2 cellular contexts compared by ENCODE assay signal in genomic region chr20:64011366-64011779, GRCh38.
TF ChIP-seq lines count a peak whose summit lies in the region.

No MANE protein-coding gene starts in this region.

TF ChIP-seq in HepG2, 621 proteins besides CTCF, POLR2A, EP300 and RAD21:
- no peak for TF ChIP-seq THAP7 (CRISPR knock-in tag; IDR thresholded peaks at IDR 0.05)
- TF ChIP-seq NFIB (CRISPR knock-in tag; IDR thresholded peaks at IDR 0.05; ENCODE audit: borderline replicate concordance), result no peak
- TF ChIP-seq GMEB2 (CRISPR knock-in tag; IDR thresholded peaks at IDR 0.05; ENCODE audit: low read depth), result no peak
- TF ChIP-seq SNAI1 (CRISPR knock-in tag; IDR thresholded peaks at IDR 0.05; ENCODE audit: borderline replicate concordance), result no peak
- peak; percentile 17; the same call in 1 of the 2 replicates for TF ChIP-seq ZNF768 (CRISPR knock-in tag; IDR thresholded peaks at IDR 0.05)
- TF ChIP-seq MYC (CRISPR knock-in tag; IDR thresholded peaks at IDR 0.05; ENCODE audit: borderline replicate concordance), result 0 out of 2 replicates have a peak, but pooled peaks have one; percentile 21
- no peak for TF ChIP-seq ZNF549 (CRISPR knock-in tag; IDR thresholded peaks at IDR 0.05)
- no peak for TF ChIP-seq FOXO1 (CRISPR knock-in tag; IDR thresholded peaks at IDR 0.05)
- no peak for TF ChIP-seq LCORL (IDR thresholded peaks at IDR 0.05)
- no peak for TF ChIP-seq LCORL (CRISPR knock-in tag; IDR thresholded peaks at IDR 0.05)
- TF ChIP-seq ZBTB7A (CRISPR knock-in tag; IDR thresholded peaks at IDR 0.05), result no peak
- TF ChIP-seq CHCHD3 (CRISPR knock-in tag; IDR thresholded peaks at IDR 0.05), result no peak
- TF ChIP-seq MTERF4 (CRISPR knock-in tag; IDR thresholded peaks at IDR 0.05), result no peak
- no peak for TF ChIP-seq KDM6A (CRISPR knock-in tag; IDR thresholded peaks at IDR 0.05; ENCODE audit: low read depth)
- TF ChIP-seq REST (IDR thresholded peaks at IDR 0.05; ENCODE audit: borderline replicate concordance in 1 of 2, low read depth in 1 of 2, low read length in 2 of 2), result no peak
- TF ChIP-seq ZNF441 (CRISPR knock-in tag; IDR thresholded peaks at IDR 0.05; ENCODE audit: borderline replicate concordance), result no peak
- no peak for TF ChIP-seq HBP1 (CRISPR knock-in tag; IDR thresholded peaks at IDR 0.05; ENCODE audit: low read depth)
- peak; percentile 41 for TF ChIP-seq AGO2 (optimal IDR thresholded peaks at IDR 0.05; ENCODE audit: low read depth, low read length)
- no peak for TF ChIP-seq ZNF772 (CRISPR knock-in tag; IDR thresholded peaks at IDR 0.05)
- no peak for TF ChIP-seq POLR2G (IDR thresholded peaks at IDR 0.05; ENCODE audit: low read depth, low read length)
- TF ChIP-seq FOXM1 (CRISPR knock-in tag; IDR thresholded peaks at IDR 0.05), result no peak
- TF ChIP-seq SUZ12 (IDR thresholded peaks at IDR 0.05; ENCODE audit: low read depth, low read length), result no peak
- TF ChIP-seq MED8 (CRISPR knock-in tag; IDR thresholded peaks at IDR 0.05; ENCODE audit: insufficient replicate concordance), result no peak
- peak; percentile 31; the same call in 1 of the 2 replicates for TF ChIP-seq EED (CRISPR knock-in tag; IDR thresholded peaks at IDR 0.05)
- no peak for TF ChIP-seq TCF7 (IDR thresholded peaks at IDR 0.05; ENCODE audit: low read depth)
- no peak for TF ChIP-seq FOSL2 (CRISPR knock-in tag; IDR thresholded peaks at IDR 0.05)

TF ChIP-seq in WTC11, 78 proteins besides CTCF, POLR2A, EP300 and RAD21:
- no peak for TF ChIP-seq E2F4 (CRISPR knock-in tag; IDR thresholded peaks at IDR 0.05; ENCODE audit: borderline replicate concordance, low read depth)
- no peak for TF ChIP-seq GABPB1 (CRISPR knock-in tag; IDR thresholded peaks at IDR 0.05)
- no peak for TF ChIP-seq TP53 (CRISPR knock-in tag; IDR thresholded peaks at IDR 0.05)
- TF ChIP-seq ZNF263 (CRISPR knock-in tag; IDR thresholded peaks at IDR 0.05; ENCODE audit: low read depth), result no peak
- no peak for TF ChIP-seq FOXP1 (CRISPR knock-in tag; IDR thresholded peaks at IDR 0.05; ENCODE audit: borderline replicate concordance)
- TF ChIP-seq JAZF1 (CRISPR knock-in tag; IDR thresholded peaks at IDR 0.05), result no peak
- no peak for TF ChIP-seq E2F5 (CRISPR knock-in tag; IDR thresholded peaks at IDR 0.05)
- TF ChIP-seq TEAD4 (CRISPR knock-in tag; IDR thresholded peaks at IDR 0.05), result no peak
- no peak for TF ChIP-seq CREB1 (CRISPR knock-in tag; IDR thresholded peaks at IDR 0.05)
- no peak for TF ChIP-seq SOX15 (CRISPR knock-in tag; IDR thresholded peaks at IDR 0.05)
- TF ChIP-seq NR2C2 (CRISPR knock-in tag; IDR thresholded peaks at IDR 0.05), result no peak
- TF ChIP-seq ZNF423 (CRISPR knock-in tag; IDR thresholded peaks at IDR 0.05), result no peak
- no peak for TF ChIP-seq FOXK1 (CRISPR knock-in tag; IDR thresholded peaks at IDR 0.05)
- TF ChIP-seq MLX (CRISPR knock-in tag; IDR thresholded peaks at IDR 0.05), result no peak
- TF ChIP-seq HMGA2 (CRISPR knock-in tag; IDR thresholded peaks at IDR 0.05), result no peak
- TF ChIP-seq ZNF219 (CRISPR knock-in tag; IDR thresholded peaks at IDR 0.05; ENCODE audit: borderline replicate concordance), result no peak
- TF ChIP-seq E2F1 (CRISPR knock-in tag; IDR thresholded peaks at IDR 0.05), result no peak
TF ChIP-seq in WTC11: peak in this region for 0.
